In genomic region chr19:48746738-48747575, GRCh38 we compare ENCODE assay signal across 9 cellular contexts. TPM values are rescaled to one million over a fixed set of nuclear protein-coding genes. Genes with fewer than 3 reads are reported as not detected.
DNase-seq lines count a peak whose midpoint lies in the region; ATAC-seq and TF ChIP-seq lines count a peak whose summit lies in the region.
"Had no signal": no experiment of that assay in that cellular context is flagged by ENCODE, and none has a peak within 500 bp of the region (broad histone marks: within the 10 kb centered on the region; RNA-seq: fewer than 3 reads in every experiment).

Gene IZUMO1, minus strand, starts transcription at chr19:48746909. Its CDS starts 1,050 bp downstream, at chr19:48745859.

- no peaks in the 10 kb centered on the region for H3K9me2 ChIP-seq in OCI-LY1 (ENCODE audit: low read depth, low read length)

- ATAC-seq in Right ventricle myocardium inferior (peak; percentile 78), upper lobe of right lung (peak; percentile 84), GM21529 (IDR thresholded peaks at IDR 0.05; ENCODE audit: unreplicated experiment) (no peak), GM21360 (IDR thresholded peaks at IDR 0.05; ENCODE audit: unreplicated experiment) (no peak)

- peaks cover 2% of the 10 kb centered on the region for H3K36me3 Mint-ChIP-seq in activated naive CD8-positive, alpha-beta T cell treated with anti-CD3 and anti-CD28 coated beads for 36 hours

- no peaks in the 10 kb centered on the region for H3F3A ChIP-seq in OCI-LY1 (ENCODE audit: insufficient read depth, low read length)

- H3K27me3 Mint-ChIP-seq in activated naive CD8-positive, alpha-beta T cell treated with anti-CD3 and anti-CD28 coated beads for 36 hours: peaks cover 36% of the 10 kb centered on the region

- H3K27me3 ChIP-seq in OCI-LY1 (ENCODE audit: insufficient read depth, low read length) (0 out of 2 replicates have a peak, but pooled peaks cover 4% of the 10 kb centered on the region), upper lobe of right lung (peaks cover 14% of the 10 kb centered on the region)

- no peaks in the 10 kb centered on the region for H3K79me2 ChIP-seq in OCI-LY1 (ENCODE audit: insufficient read depth, low read length)

- H3K36me3 ChIP-seq in OCI-LY1 (ENCODE audit: insufficient read depth, low read length): no peaks in the 10 kb centered on the region
- H3K36me3 ChIP-seq in upper lobe of right lung: no peaks in the 10 kb centered on the region

- no peak within 1 kb of the TSS for H3K4me3 Mint-ChIP-seq in activated naive CD8-positive, alpha-beta T cell treated with anti-CD3 and anti-CD28 coated beads for 36 hours

- H3K4me3 ChIP-seq in OCI-LY1 (ENCODE audit: low read depth, low read length, poor library complexity, severe bottlenecking) (peak within 1 kb of the TSS; percentile 46), upper lobe of right lung (peak within 1 kb of the TSS; percentile 45)

- peaks cover 2% of the 10 kb centered on the region for H3K9me3 Mint-ChIP-seq in activated naive CD8-positive, alpha-beta T cell treated with anti-CD3 and anti-CD28 coated beads for 36 hours

- no peak within 1 kb of the TSS; the same call in 1 of the 2 replicates for H3K9ac ChIP-seq in OCI-LY1 (ENCODE audit: low read length)

- TF ChIP-seq CTCF in OCI-LY1 (IDR thresholded peaks at IDR 0.05; ENCODE audit: low read length) (no peak), upper lobe of right lung (IDR thresholded peaks at IDR 0.05) (no peak)

- H3K9me3 ChIP-seq in OCI-LY1 (ENCODE audit: low read length): no peaks in the 10 kb centered on the region
- no peaks in the 10 kb centered on the region for H3K9me3 ChIP-seq in upper lobe of right lung

- peak within 1 kb of the TSS; percentile 29 for H3K27ac Mint-ChIP-seq in activated naive CD8-positive, alpha-beta T cell treated with anti-CD3 and anti-CD28 coated beads for 36 hours

- DNase-seq in GM04504 (ENCODE audit: low read depth) (peak; percentile 38), Right ventricle myocardium inferior (ENCODE audit: missing footprints) (peak; percentile 88), non-pigmented ciliary epithelial cell (ENCODE audit: low read depth) (peak; percentile 70), upper lobe of right lung (peak; percentile 88)
- peak; percentile 50 for DNase-seq in activated naive CD8-positive, alpha-beta T cell treated with anti-CD3 and anti-CD28 coated beads for 36 hours

- H3K27ac ChIP-seq in OCI-LY1 (ENCODE audit: low read depth, low read length, poor library complexity, severe bottlenecking) (no peak within 1 kb of the TSS), upper lobe of right lung (peak within 1 kb of the TSS; percentile 70)

- H3K4me1 Mint-ChIP-seq in activated naive CD8-positive, alpha-beta T cell treated with anti-CD3 and anti-CD28 coated beads for 36 hours: peaks cover 11% of the 10 kb centered on the region

- no peaks in the 10 kb centered on the region for H4K20me1 ChIP-seq in OCI-LY1 (ENCODE audit: insufficient read depth, low read length)

- H3K4me1 ChIP-seq in OCI-LY1 (ENCODE audit: insufficient read depth, low read length, severe bottlenecking): peaks cover 8% of the 10 kb centered on the region
- peaks cover 5% of the 10 kb centered on the region for H3K4me1 ChIP-seq in upper lobe of right lung

- peak within 1 kb of the TSS; percentile 57 for H3K4me2 ChIP-seq in OCI-LY1 (ENCODE audit: low read length)

- no peak within 1 kb of the TSS for H2AFZ ChIP-seq in OCI-LY1 (ENCODE audit: low read length)

- intact Hi-C loops in Right ventricle myocardium inferior (cut with DNase I): no loop called here
- intact Hi-C loops in upper lobe of right lung (cut with DNase I): no loop called here

RNA-seq across cellular contexts. Expression of gene IZUMO1, which starts in this region (rescaled TPM):
- not detected for total RNA-seq in activated naive CD8-positive, alpha-beta T cell treated with anti-CD3 and anti-CD28 coated beads for 36 hours
- total RNA-seq in Right ventricle myocardium inferior (0.49 TPM), upper lobe of right lung (3.8 TPM)
- total RNA-seq: T-helper 1 cell treated with Interleukin-12 subunit alpha and Interleukin-12 subunit beta and Interleukin-4 antibody, amounts not matched to agents 30 ng/mL and 1 ng/mL, for 36 hours had no signal

Comparison
In these comparisons a context has a peak if more than half of its experiments do, and no peak if none do; other contexts are left out.
1. Peak in DNase-seq in activated naive CD8-positive, alpha-beta T cell treated with anti-CD3 and anti-CD28 coated beads for 36 hours; RNA of the gene not detected or under 1 TPM.
2. Peak in DNase-seq and ATAC-seq in Right ventricle myocardium inferior; RNA of the gene not detected or under 1 TPM.
3. DNase-seq: peak in every context shown above with its lines; median percentile 88 in Right ventricle myocardium inferior; 88 in upper lobe of right lung; 70 in non-pigmented ciliary epithelial cell; 50 in activated naive CD8-positive, alpha-beta T cell treated with anti-CD3 and anti-CD28 coated beads for 36 hours; 38 in GM04504.